ENCODE assay signal across 1 cellular context in the genomic region with DNA sequence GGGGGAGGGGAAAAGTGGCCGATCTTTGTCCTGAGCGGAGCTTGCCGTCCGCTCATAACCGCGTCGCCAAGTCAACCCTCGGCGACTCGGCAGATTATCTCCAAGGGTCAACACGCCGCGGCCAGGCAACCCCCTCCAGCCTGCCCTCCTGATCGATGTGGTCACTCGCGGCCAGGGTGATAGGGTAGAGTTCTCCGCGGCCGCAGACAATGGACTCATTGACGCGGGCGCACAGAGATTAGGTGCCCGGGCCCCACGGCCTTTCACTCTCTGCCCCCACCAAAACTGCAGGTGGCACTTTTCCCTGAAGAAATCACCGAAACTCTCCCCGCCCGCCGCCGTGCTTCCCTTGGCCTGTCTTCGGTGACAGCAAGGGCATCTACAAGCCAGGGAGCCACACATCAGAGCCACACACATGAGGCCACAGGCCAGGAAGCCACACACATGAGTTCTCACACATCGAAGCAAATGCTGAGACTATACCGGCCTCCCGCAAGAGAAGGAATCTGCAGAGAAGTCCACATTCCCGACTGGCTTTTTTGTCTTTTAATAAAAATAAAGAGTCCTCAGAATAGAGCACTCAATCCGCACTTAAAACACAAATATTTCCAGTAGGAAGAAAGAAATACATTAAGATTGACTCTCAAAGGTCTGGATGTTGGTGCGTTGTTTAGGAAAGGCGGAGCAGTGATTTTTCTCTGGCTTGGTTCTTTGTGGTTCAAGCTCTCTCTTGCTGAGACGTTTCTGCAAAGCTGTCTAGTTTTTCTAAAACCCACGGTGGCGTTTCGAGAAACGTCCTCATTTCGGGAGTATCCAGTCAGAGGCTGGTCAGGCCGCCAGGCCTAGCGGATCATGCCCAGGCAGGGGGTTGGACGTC.
TF ChIP-seq lines count a peak whose summit lies in the region.

No MANE protein-coding gene starts in this region.

TF ChIP-seq in HepG2, 621 proteins besides CTCF, POLR2A, EP300 and RAD21 (continued from another document and continues in another):
- TF ChIP-seq MEIS2 (CRISPR knock-in tag; IDR thresholded peaks at IDR 0.05) (no peak), KMT2B (CRISPR knock-in tag; IDR thresholded peaks at IDR 0.05) (no peak), ZNF30 (CRISPR knock-in tag; IDR thresholded peaks at IDR 0.05) (no peak), NR1H2 (CRISPR knock-in tag; IDR thresholded peaks at IDR 0.05; ENCODE audit: borderline replicate concordance, low read depth) (no peak), ZKSCAN8 (CRISPR knock-in tag; IDR thresholded peaks at IDR 0.05; ENCODE audit: borderline replicate concordance) (no peak), ZMYM4 (CRISPR knock-in tag; IDR thresholded peaks at IDR 0.05) (0 out of 2 replicates have a peak, but pooled peaks have one; percentile 13), FOXO1 (CRISPR knock-in tag; IDR thresholded peaks at IDR 0.05) (0 out of 2 replicates have a peak, but pooled peaks have one; percentile 16), HES4 (CRISPR knock-in tag; IDR thresholded peaks at IDR 0.05; ENCODE audit: borderline replicate concordance) (no peak), ZZZ3 (CRISPR knock-in tag; IDR thresholded peaks at IDR 0.05; ENCODE audit: borderline replicate concordance) (no peak), KLF13 (CRISPR knock-in tag; IDR thresholded peaks at IDR 0.05) (no peak), ZNF615 (CRISPR knock-in tag; IDR thresholded peaks at IDR 0.05; ENCODE audit: borderline replicate concordance) (no peak), ZNF713 (CRISPR knock-in tag; IDR thresholded peaks at IDR 0.05) (no peak), HOXA9 (CRISPR knock-in tag; IDR thresholded peaks at IDR 0.05; ENCODE audit: borderline replicate concordance) (no peak), ZBTB7A (CRISPR knock-in tag; IDR thresholded peaks at IDR 0.05) (0 out of 2 replicates have a peak, but pooled peaks have one; percentile 56), POLR2AphosphoS2 (IDR thresholded peaks at IDR 0.05; ENCODE audit: low read depth, low read length) (no peak), PHF8 (CRISPR knock-in tag; IDR thresholded peaks at IDR 0.05) (no peak), ELF3 (CRISPR knock-in tag; IDR thresholded peaks at IDR 0.05) (no peak), FOSL2 (CRISPR knock-in tag; IDR thresholded peaks at IDR 0.05) (no peak), ZNF616 (CRISPR knock-in tag; IDR thresholded peaks at IDR 0.05; ENCODE audit: low read depth) (no peak), ZNF766 (CRISPR knock-in tag; IDR thresholded peaks at IDR 0.05; ENCODE audit: borderline replicate concordance) (no peak), KDM5B (CRISPR knock-in tag; IDR thresholded peaks at IDR 0.05; ENCODE audit: borderline replicate concordance) (no peak), ZNF788 (CRISPR knock-in tag; IDR thresholded peaks at IDR 0.05; ENCODE audit: borderline replicate concordance) (no peak), CREM (IDR thresholded peaks at IDR 0.05) (no peak), CREM (CRISPR knock-in tag; IDR thresholded peaks at IDR 0.05) (no peak), SCMH1 (CRISPR knock-in tag; IDR thresholded peaks at IDR 0.05; ENCODE audit: borderline replicate concordance) (no peak), ZSCAN9 (CRISPR knock-in tag; IDR thresholded peaks at IDR 0.05; ENCODE audit: borderline replicate concordance) (no peak), SAFB2 (CRISPR knock-in tag; IDR thresholded peaks at IDR 0.05; ENCODE audit: borderline replicate concordance, low read depth) (no peak), IKZF4 (CRISPR knock-in tag; IDR thresholded peaks at IDR 0.05; ENCODE audit: borderline replicate concordance, low read depth, not compliant biosample characterization) (no peak)
- TF ChIP-seq, protein P1, sequence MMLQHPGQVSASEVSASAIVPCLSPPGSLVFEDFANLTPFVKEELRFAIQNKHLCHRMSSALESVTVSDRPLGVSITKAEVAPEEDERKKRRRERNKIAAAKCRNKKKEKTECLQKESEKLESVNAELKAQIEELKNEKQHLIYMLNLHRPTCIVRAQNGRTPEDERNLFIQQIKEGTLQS (CRISPR knock-in tag; IDR thresholded peaks at IDR 0.05): no peak
- TF ChIP-seq, protein P2, sequence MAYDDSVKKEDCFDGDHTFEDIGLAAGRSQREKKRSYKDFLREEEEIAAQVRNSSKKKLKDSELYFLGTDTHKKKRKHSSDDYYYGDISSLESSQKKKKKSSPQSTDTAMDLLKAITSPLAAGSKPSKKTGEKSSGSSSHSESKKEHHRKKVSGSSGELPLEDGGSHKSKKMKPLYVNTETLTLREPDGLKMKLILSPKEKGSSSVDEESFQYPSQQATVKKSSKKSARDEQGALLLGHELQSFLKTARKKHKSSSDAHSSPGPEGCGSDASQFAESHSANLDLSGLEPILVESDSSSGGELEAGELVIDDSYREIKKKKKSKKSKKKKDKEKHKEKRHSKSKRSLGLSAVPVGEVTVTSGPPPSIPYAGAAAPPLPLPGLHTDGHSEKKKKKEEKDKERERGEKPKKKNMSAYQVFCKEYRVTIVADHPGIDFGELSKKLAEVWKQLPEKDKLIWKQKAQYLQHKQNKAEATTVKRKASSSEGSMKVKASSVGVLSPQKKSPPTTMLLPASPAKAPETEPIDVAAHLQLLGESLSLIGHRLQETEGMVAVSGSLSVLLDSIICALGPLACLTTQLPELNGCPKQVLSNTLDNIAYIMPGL (CRISPR knock-in tag; IDR thresholded peaks at IDR 0.05; ENCODE audit: borderline replicate concordance in 1 of 2, low read depth in 1 of 2): no peak
- TF ChIP-seq, protein P3, sequence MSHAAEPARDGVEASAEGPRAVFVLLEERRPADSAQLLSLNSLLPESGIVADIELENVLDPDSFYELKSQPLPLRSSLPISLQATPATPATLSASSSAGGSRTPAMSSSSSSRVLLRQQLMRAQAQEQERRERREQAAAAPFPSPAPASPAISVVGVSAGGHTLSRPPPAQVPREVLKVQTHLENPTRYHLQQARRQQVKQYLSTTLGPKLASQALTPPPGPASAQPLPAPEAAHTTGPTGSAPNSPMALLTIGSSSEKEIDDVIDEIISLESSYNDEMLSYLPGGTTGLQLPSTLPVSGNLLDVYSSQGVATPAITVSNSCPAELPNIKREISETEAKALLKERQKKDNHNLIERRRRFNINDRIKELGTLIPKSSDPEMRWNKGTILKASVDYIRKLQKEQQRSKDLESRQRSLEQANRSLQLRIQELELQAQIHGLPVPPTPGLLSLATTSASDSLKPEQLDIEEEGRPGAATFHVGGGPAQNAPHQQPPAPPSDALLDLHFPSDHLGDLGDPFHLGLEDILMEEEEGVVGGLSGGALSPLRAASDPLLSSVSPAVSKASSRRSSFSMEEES (CRISPR knock-in tag; IDR thresholded peaks at IDR 0.05): no peak
- TF ChIP-seq, protein P4, sequence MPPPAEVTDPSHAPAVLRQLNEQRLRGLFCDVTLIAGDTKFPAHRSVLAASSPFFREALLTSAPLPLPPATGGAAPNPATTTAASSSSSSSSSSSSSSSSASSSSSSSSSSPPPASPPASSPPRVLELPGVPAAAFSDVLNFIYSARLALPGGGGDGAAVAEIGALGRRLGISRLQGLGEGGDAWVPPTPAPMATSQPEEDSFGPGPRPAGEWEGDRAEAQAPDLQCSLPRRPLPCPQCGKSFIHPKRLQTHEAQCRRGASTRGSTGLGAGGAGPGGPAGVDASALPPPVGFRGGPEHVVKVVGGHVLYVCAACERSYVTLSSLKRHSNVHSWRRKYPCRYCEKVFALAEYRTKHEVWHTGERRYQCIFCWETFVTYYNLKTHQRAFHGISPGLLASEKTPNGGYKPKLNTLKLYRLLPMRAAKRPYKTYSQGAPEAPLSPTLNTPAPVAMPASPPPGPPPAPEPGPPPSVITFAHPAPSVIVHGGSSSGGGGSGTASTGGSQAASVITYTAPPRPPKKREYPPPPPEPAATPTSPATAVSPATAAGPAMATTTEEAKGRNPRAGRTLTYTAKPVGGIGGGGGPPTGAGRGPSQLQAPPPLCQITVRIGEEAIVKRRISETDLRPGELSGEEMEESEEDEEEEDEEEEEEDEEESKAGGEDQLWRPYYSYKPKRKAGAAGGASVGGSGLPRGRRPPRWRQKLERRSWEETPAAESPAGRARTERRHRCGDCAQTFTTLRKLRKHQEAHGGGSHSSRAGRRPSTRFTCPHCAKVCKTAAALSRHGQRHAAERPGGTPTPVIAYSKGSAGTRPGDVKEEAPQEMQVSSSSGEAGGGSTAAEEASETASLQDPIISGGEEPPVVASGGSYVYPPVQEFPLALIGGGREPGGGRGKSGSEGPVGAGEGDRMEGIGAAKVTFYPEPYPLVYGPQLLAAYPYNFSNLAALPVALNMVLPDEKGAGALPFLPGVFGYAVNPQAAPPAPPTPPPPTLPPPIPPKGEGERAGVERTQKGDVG (CRISPR knock-in tag; IDR thresholded peaks at IDR 0.05; ENCODE audit: borderline replicate concordance): no peak
- TF ChIP-seq, protein P5, sequence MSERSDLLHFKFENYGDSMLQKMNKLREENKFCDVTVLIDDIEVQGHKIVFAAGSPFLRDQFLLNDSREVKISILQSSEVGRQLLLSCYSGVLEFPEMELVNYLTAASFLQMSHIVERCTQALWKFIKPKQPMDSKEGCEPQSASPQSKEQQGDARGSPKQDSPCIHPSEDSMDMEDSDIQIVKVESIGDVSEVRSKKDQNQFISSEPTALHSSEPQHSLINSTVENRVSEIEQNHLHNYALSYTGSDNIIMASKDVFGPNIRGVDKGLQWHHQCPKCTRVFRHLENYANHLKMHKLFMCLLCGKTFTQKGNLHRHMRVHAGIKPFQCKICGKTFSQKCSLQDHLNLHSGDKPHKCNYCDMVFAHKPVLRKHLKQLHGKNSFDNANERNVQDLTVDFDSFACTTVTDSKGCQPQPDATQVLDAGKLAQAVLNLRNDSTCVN (CRISPR knock-in tag; IDR thresholded peaks at IDR 0.05; ENCODE audit: borderline replicate concordance): no peak
- TF ChIP-seq, protein P6, sequence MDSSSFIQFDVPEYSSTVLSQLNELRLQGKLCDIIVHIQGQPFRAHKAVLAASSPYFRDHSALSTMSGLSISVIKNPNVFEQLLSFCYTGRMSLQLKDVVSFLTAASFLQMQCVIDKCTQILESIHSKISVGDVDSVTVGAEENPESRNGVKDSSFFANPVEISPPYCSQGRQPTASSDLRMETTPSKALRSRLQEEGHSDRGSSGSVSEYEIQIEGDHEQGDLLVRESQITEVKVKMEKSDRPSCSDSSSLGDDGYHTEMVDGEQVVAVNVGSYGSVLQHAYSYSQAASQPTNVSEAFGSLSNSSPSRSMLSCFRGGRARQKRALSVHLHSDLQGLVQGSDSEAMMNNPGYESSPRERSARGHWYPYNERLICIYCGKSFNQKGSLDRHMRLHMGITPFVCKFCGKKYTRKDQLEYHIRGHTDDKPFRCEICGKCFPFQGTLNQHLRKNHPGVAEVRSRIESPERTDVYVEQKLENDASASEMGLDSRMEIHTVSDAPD (CRISPR knock-in tag; IDR thresholded peaks at IDR 0.05): no peak
- TF ChIP-seq, protein P7, sequence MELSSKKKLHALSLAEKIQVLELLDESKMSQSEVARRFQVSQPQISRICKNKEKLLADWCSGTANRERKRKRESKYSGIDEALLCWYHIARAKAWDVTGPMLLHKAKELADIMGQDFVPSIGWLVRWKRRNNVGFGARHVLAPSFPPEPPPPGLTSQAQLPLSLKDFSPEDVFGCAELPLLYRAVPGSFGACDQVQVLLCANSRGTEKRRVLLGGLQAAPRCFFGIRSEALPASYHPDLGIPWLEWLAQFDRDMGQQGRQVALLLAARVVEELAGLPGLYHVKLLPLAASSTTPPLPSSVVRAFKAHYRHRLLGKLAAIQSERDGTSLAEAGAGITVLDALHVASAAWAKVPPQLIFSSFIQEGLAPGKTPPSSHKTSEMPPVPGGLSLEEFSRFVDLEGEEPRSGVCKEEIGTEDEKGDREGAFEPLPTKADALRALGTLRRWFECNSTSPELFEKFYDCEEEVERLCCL (CRISPR knock-in tag; IDR thresholded peaks at IDR 0.05; ENCODE audit: borderline replicate concordance): no peak
- TF ChIP-seq, protein P8, sequence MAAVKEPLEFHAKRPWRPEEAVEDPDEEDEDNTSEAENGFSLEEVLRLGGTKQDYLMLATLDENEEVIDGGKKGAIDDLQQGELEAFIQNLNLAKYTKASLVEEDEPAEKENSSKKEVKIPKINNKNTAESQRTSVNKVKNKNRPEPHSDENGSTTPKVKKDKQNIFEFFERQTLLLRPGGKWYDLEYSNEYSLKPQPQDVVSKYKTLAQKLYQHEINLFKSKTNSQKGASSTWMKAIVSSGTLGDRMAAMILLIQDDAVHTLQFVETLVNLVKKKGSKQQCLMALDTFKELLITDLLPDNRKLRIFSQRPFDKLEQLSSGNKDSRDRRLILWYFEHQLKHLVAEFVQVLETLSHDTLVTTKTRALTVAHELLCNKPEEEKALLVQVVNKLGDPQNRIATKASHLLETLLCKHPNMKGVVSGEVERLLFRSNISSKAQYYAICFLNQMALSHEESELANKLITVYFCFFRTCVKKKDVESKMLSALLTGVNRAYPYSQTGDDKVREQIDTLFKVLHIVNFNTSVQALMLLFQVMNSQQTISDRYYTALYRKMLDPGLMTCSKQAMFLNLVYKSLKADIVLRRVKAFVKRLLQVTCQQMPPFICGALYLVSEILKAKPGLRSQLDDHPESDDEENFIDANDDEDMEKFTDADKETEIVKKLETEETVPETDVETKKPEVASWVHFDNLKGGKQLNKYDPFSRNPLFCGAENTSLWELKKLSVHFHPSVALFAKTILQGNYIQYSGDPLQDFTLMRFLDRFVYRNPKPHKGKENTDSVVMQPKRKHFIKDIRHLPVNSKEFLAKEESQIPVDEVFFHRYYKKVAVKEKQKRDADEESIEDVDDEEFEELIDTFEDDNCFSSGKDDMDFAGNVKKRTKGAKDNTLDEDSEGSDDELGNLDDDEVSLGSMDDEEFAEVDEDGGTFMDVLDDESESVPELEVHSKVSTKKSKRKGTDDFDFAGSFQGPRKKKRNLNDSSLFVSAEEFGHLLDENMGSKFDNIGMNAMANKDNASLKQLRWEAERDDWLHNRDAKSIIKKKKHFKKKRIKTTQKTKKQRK (IDR thresholded peaks at IDR 0.05; ENCODE audit: low read length): no peak
- TF ChIP-seq, protein P9, sequence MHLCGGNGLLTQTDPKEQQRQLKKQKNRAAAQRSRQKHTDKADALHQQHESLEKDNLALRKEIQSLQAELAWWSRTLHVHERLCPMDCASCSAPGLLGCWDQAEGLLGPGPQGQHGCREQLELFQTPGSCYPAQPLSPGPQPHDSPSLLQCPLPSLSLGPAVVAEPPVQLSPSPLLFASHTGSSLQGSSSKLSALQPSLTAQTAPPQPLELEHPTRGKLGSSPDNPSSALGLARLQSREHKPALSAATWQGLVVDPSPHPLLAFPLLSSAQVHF (CRISPR knock-in tag; IDR thresholded peaks at IDR 0.05): no peak
- TF ChIP-seq, protein P10, sequence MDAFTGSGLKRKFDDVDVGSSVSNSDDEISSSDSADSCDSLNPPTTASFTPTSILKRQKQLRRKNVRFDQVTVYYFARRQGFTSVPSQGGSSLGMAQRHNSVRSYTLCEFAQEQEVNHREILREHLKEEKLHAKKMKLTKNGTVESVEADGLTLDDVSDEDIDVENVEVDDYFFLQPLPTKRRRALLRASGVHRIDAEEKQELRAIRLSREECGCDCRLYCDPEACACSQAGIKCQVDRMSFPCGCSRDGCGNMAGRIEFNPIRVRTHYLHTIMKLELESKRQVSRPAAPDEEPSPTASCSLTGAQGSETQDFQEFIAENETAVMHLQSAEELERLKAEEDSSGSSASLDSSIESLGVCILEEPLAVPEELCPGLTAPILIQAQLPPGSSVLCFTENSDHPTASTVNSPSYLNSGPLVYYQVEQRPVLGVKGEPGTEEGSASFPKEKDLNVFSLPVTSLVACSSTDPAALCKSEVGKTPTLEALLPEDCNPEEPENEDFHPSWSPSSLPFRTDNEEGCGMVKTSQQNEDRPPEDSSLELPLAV (CRISPR knock-in tag; conservative IDR thresholded peaks at IDR 0.05; ENCODE audit: low read depth): no peak
- TF ChIP-seq, protein P11, sequence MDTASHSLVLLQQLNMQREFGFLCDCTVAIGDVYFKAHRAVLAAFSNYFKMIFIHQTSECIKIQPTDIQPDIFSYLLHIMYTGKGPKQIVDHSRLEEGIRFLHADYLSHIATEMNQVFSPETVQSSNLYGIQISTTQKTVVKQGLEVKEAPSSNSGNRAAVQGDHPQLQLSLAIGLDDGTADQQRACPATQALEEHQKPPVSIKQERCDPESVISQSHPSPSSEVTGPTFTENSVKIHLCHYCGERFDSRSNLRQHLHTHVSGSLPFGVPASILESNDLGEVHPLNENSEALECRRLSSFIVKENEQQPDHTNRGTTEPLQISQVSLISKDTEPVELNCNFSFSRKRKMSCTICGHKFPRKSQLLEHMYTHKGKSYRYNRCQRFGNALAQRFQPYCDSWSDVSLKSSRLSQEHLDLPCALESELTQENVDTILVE (CRISPR knock-in tag; IDR thresholded peaks at IDR 0.05): no peak
